In genomic region chr21:31343680-31344480, GRCh38 we compare ENCODE assay signal across 8 cellular contexts. TPM values are rescaled to one million over a fixed set of nuclear protein-coding genes. Genes with fewer than 3 reads are reported as not detected.
DNase-seq lines count a peak whose midpoint lies in the region; ATAC-seq and TF ChIP-seq lines count a peak whose summit lies in the region.

Gene TIAM1 (minus strand): TSS chr21:31344261. CDS start chr21:31266972, 77,289 bp downstream.

- CTCF ChIA-PET in AG04449 (lab: Yijun Ruan, JAX) = interaction anchor here (1.3 to 2.9 kb wide), 5 partner anchors 12 to 238 kb away, joined by 4 to 13 read pairs (median 7); no protein-coding TSS in a partner anchor
- CTCF ChIA-PET in HEK293T (lab: Yijun Ruan, JAX) = interaction anchor here (1.0 to 1.1 kb wide), 2 partner anchors 30 to 237 kb away, joined by 3 to 4 read pairs; no protein-coding TSS in a partner anchor

- H3K4me3 Mint-ChIP-seq in activated CD4-positive, alpha-beta T cell treated with anti-CD3 and anti-CD28 coated beads, Interleukin-2, amount 10 ng/mL, durations not matched to agents 24 days and 14 days = peak within 1 kb of the TSS; percentile 97

- peaks cover 17% of the 10 kb centered on the region for H3K27me3 Mint-ChIP-seq in activated CD4-positive, alpha-beta T cell treated with anti-CD3 and anti-CD28 coated beads, Interleukin-2, amount 10 ng/mL, durations not matched to agents 24 days and 14 days

- H3K27me3 ChIP-seq in mononuclear cell (ENCODE audit: insufficient read depth, low read length) (peaks cover 25% of the 10 kb centered on the region), thoracic aorta (replicated peaks; ENCODE audit: insufficient read depth) (no peaks in the 10 kb centered on the region)

- peaks cover 20% of the 10 kb centered on the region for H3K36me3 Mint-ChIP-seq in activated CD4-positive, alpha-beta T cell treated with anti-CD3 and anti-CD28 coated beads, Interleukin-2, amount 10 ng/mL, durations not matched to agents 24 days and 14 days (ENCODE audit: low read depth)

- no peaks in the 10 kb centered on the region for H3K9me3 ChIP-seq in mononuclear cell (ENCODE audit: low read depth, low read length)
- no peaks in the 10 kb centered on the region for H3K9me3 ChIP-seq in thoracic aorta

- intact Hi-C loops in activated CD4-positive, alpha-beta T cell treated with anti-CD3 and anti-CD28 coated beads, Interleukin-2, amount 10 ng/mL, durations not matched to agents 24 days and 14 days (cut with micrococcal nuclease) = loop anchor here (1.0 to 5.0 kb wide), 2 partner anchors 50 to 313 kb away; partner anchors contain the start of gene SOD1

- no peaks in the 10 kb centered on the region for H3K9me3 Mint-ChIP-seq in activated CD4-positive, alpha-beta T cell treated with anti-CD3 and anti-CD28 coated beads, Interleukin-2, amount 10 ng/mL, durations not matched to agents 24 days and 14 days

- no peak within 1 kb of the TSS for H3K27ac ChIP-seq in thoracic aorta

- H3K4me1 Mint-ChIP-seq in activated CD4-positive, alpha-beta T cell treated with anti-CD3 and anti-CD28 coated beads, Interleukin-2, amount 10 ng/mL, durations not matched to agents 24 days and 14 days = peaks cover 67% of the 10 kb centered on the region

- ATAC-seq in thoracic aorta (ENCODE audit: insufficient number of reproducible peaks, low FRiP score, low read depth) = no peak

- H3K27ac Mint-ChIP-seq in activated CD4-positive, alpha-beta T cell treated with anti-CD3 and anti-CD28 coated beads, Interleukin-2, amount 10 ng/mL, durations not matched to agents 24 days and 14 days = peak within 1 kb of the TSS; percentile 90

- no peaks in the 10 kb centered on the region for H3K36me3 ChIP-seq in thoracic aorta

- POLR2A ChIA-PET in AG04449 (lab: Yijun Ruan, JAX) (interaction anchor here (1.2 kb wide), 1 partner anchor 215 kb away, joined by 4 read pairs; no protein-coding TSS in a partner anchor), HEK293T (lab: Yijun Ruan, JAX) (interaction anchor here (0.7 to 2.5 kb wide), 2 partner anchors 26 to 215 kb away, joined by 4 to 7 read pairs; no protein-coding TSS in a partner anchor)

- no peak for TF ChIP-seq CTCF in AG04449 (IDR thresholded peaks at IDR 0.05; ENCODE audit: insufficient read depth, low read length, missing control alignments)
- no peak for TF ChIP-seq CTCF in epithelial cell of esophagus (IDR thresholded peaks at IDR 0.05; ENCODE audit: insufficient read depth, low read depth, low read length, missing control alignments)
- TF ChIP-seq CTCF in thoracic aorta (IDR thresholded peaks at IDR 0.05) = no peak

- DNase-seq in AG04449 (ENCODE audit: low read depth, low spot score) (peak; percentile 23), HEK293T (ENCODE audit: extremely low spot score) (peak; percentile 71), epithelial cell of esophagus (ENCODE audit: low read depth) (peak; percentile 92), thoracic aorta (ENCODE audit: low spot score) (peak; percentile 5), KG1 (lab: John Stamatoyannopoulos, UW) (no peak), NCI-H1417 treated with DMSO at 0.1 percent for 48 hours (lab: John Stamatoyannopoulos, UW) (no peak)
- peak; percentile 75 for DNase-seq in activated CD4-positive, alpha-beta T cell treated with anti-CD3 and anti-CD28 coated beads, Interleukin-2, amount 10 ng/mL, durations not matched to agents 24 days and 14 days

- H3K4me1 ChIP-seq in mononuclear cell (ENCODE audit: insufficient read depth, low read length) (peaks cover 54% of the 10 kb centered on the region), thoracic aorta (ENCODE audit: control insufficient read depth in 1 of 2, low read depth in 2 of 2) (no peaks in the 10 kb centered on the region)

- H3K4me3 ChIP-seq in AG04449 (ENCODE audit: low read depth, low read length) (peak within 1 kb of the TSS; percentile 75), epithelial cell of esophagus (ENCODE audit: low read length) (peak within 1 kb of the TSS; percentile 76), mononuclear cell (ENCODE audit: low read length) (peak within 1 kb of the TSS; percentile 52), thoracic aorta (peak within 1 kb of the TSS; percentile 61)

TF ChIP-seq in HEK293T, 16 proteins besides CTCF, POLR2A, EP300 and RAD21:
- no peak for TF ChIP-seq FOXM1 (IDR thresholded peaks at IDR 0.05; ENCODE audit: borderline replicate concordance)
- TF ChIP-seq ELF4 (IDR thresholded peaks at IDR 0.05) = no peak
- TF ChIP-seq CTBP1 (IDR thresholded peaks at IDR 0.05; ENCODE audit: borderline replicate concordance) = no peak
- no peak for TF ChIP-seq SP1 (IDR thresholded peaks at IDR 0.05)
- TF ChIP-seq LEF1 (IDR thresholded peaks at IDR 0.05; ENCODE audit: borderline replicate concordance) = no peak
- TF ChIP-seq HDGF (IDR thresholded peaks at IDR 0.05; ENCODE audit: borderline replicate concordance) = no peak
- TF ChIP-seq PKNOX1 (IDR thresholded peaks at IDR 0.05) = peak; percentile 96
- no peak for TF ChIP-seq TARDBP (IDR thresholded peaks at IDR 0.05)
- no peak for TF ChIP-seq FOXK2 (IDR thresholded peaks at IDR 0.05)
- TF ChIP-seq ZNF384 (IDR thresholded peaks at IDR 0.05) = no peak
- TF ChIP-seq SUZ12 (IDR thresholded peaks at IDR 0.05) = no peak
- TF ChIP-seq FOXA1 (IDR thresholded peaks at IDR 0.05) = no peak
- TF ChIP-seq NFRKB (IDR thresholded peaks at IDR 0.05) = no peak
- peak; percentile 50 for TF ChIP-seq L3MBTL2 (conservative IDR thresholded peaks at IDR 0.05)
- no peak for TF ChIP-seq BHLHE40 (IDR thresholded peaks at IDR 0.05; ENCODE audit: borderline replicate concordance)

RNA-seq across cellular contexts. Expression of gene TIAM1, which starts in this region (rescaled TPM):
- total RNA-seq in activated CD4-positive, alpha-beta T cell treated with anti-CD3 and anti-CD28 coated beads, Interleukin-2, amount 10 ng/mL, durations not matched to agents 24 days and 14 days = 104 and 105 TPM in 2 replicates
- total RNA-seq in mononuclear cell (40.0 TPM), thoracic aorta (10 to 100 TPM in 1 of 2 donors, 1 to 10 TPM in 1; 4.5 to 15.2 TPM)

Comparison
In these comparisons a context has a peak if more than half of its experiments do, and no peak if none do; other contexts are left out.
1. DNase-seq: peak in AG04449 (single experiment), HEK293T (single experiment), activated CD4-positive, alpha-beta T cell treated with anti-CD3 and anti-CD28 coated beads, Interleukin-2, amount 10 ng/mL, durations not matched to agents 24 days and 14 days (single experiment), epithelial cell of esophagus (single experiment) and thoracic aorta (single experiment); none in KG1 (single experiment) and NCI-H1417 treated with DMSO at 0.1 percent for 48 hours (single experiment).
2. Peak in every context shown above with its lines, with median percentiles within 50 percentile points of each other: H3K4me3 ChIP-seq.